25 cellular contexts compared by ENCODE assay signal in the genomic region with DNA sequence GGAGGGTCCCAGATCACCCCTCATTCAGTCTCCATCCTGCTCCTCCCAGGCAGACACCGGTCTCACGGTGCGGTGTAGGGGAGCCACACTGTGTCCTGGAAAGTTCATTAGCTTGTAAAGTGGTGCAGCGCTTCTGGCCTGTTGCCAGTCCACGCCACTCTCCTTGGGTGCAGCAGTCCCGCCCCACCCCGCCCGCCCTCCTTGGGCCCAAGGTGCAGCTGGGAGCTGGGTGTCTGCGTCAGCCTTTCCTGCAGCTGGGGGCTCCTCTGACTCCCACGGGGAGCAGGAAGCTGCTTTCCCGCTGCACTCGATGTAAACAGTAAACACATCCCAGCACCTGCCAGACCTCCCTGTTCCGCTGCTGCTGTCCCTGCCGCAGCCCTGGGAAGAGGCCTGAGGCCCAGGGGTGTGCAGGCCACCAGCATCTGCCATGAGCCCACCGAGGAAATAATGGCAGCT. TPM values are rescaled to one million over a fixed set of nuclear protein-coding genes. Genes with fewer than 3 reads are reported as not detected.
DNase-seq lines count a peak whose midpoint lies in the region; ATAC-seq and TF ChIP-seq lines count a peak whose summit lies in the region.
"Had no signal": no experiment of that assay in that cellular context is flagged by ENCODE, and none has a peak within 500 bp of the region (broad histone marks: within the 10 kb centered on the region; RNA-seq: fewer than 3 reads in every experiment).

No MANE protein-coding gene starts in this region.

- H3K9me3 ChIP-seq in stomach: peaks cover 0 to 10% (median 4%) of the 10 kb centered on the region in 4 donors
- peaks cover 8 to 9% of the 10 kb centered on the region in 2 donors for H3K9me3 ChIP-seq in breast epithelium
- H3K9me3 ChIP-seq: body of pancreas, ovary had no signal

- H3K27me3 ChIP-seq in stomach (no peaks in the 10 kb centered on the region), breast epithelium (no peaks in the 10 kb centered on the region)
- H3K27me3 ChIP-seq: body of pancreas, ovary, sigmoid colon had no signal

- peaks cover 0 to 5% (median 0%) of the 10 kb centered on the region in 4 donors for H3K4me1 ChIP-seq in stomach
- H3K4me1 ChIP-seq in breast epithelium: no peaks in the 10 kb centered on the region
- H3K4me1 ChIP-seq: body of pancreas, sigmoid colon had no signal

- no peak for ATAC-seq in HG03280 (IDR thresholded peaks at IDR 0.05; ENCODE audit: unreplicated experiment)
- ATAC-seq: activated CD8-positive, alpha-beta T cell treated with anti-CD3 and anti-CD28 coated beads for 36 hours; activated T-cell treated with anti-CD3 and anti-CD28 coated beads, Interleukin-2, amount 50 U/mL, for 72 hours; body of pancreas; WTC11 had no signal

- TF ChIP-seq POLR2A in stomach (IDR thresholded peaks at IDR 0.05) (no peak), breast epithelium (IDR thresholded peaks at IDR 0.05) (no peak), erythroblast (IDR thresholded peaks at IDR 0.05; ENCODE audit: low read length) (no peak)

- TF ChIP-seq EP300 in stomach (IDR thresholded peaks at IDR 0.05): no peak

- no peak overlapping the region for H3K4me3 ChIP-seq in coronary artery
- H3K4me3 ChIP-seq in stomach: no peak overlapping the region
- no peak overlapping the region for H3K4me3 ChIP-seq in breast epithelium
- H3K4me3 ChIP-seq: body of pancreas, ovary, sigmoid colon had no signal

- peak; percentile 38 for DNase-seq in activated effector memory CD4-positive, alpha-beta T cell treated with anti-CD3 and anti-CD28 coated beads, Interleukin-2, amount 50 U/mL, for 16 hours
- no peak for DNase-seq in activated effector memory CD4-positive, alpha-beta T cell treated with Interleukin-2 at 50 U/mL for 16 hours
- DNase-seq in NCI-H2107 (lab: John Stamatoyannopoulos, UW) (peak; percentile 17), coronary artery (ENCODE audit: low spot score) (peak; percentile 66), stomach (peak; percentile 38), breast epithelium (ENCODE audit: low spot score in 2 of 2) (no peak), erythroblast (lab: John Stamatoyannopoulos, UW) (no peak)
- DNase-seq: ACHN; activated CD8-positive, alpha-beta T cell treated with anti-CD3 and anti-CD28 coated beads for 36 hours; activated naive CD8-positive, alpha-beta T cell treated with anti-CD3 and anti-CD28 coated beads, Interleukin-2, amount 10 ng/mL, durations not matched to agents 7 days and 5 days; activated T-cell treated with anti-CD3 and anti-CD28 coated beads, Interleukin-2, amount 50 U/mL, for 72 hours; NCI-H2029; ovary; SIG-M5; sigmoid colon had no signal

- 26 to 42% (median 36%) methylated on average over 11 to 15 of the region's 15 CpGs for WGBS in stomach, 5 donors

- H3K36me3 ChIP-seq in stomach (no peaks in the 10 kb centered on the region), breast epithelium (no peaks in the 10 kb centered on the region)
- H3K36me3 ChIP-seq: ovary, sigmoid colon had no signal

- TF ChIP-seq CTCF in coronary artery (IDR thresholded peaks at IDR 0.05) (no peak), stomach (IDR thresholded peaks at IDR 0.05) (no peak), breast epithelium (IDR thresholded peaks at IDR 0.05) (no peak)

- intact Hi-C loops in stomach (cut with DNase I; ENCODE audit: low total_unique reads): no loop called here
- intact Hi-C loops in breast epithelium (cut with DNase I; ENCODE audit: low total_unique reads): no loop called here

- H3K27ac ChIP-seq in coronary artery: no peak overlapping the region
- H3K27ac ChIP-seq in stomach: no peak overlapping the region
- H3K27ac ChIP-seq in breast epithelium: no peak overlapping the region
- H3K27ac ChIP-seq: body of pancreas, ovary, sigmoid colon had no signal

RNA-seq across cellular contexts. Expression of a gene that starts 53.8 kb away (rescaled TPM):
- total RNA-seq in stomach (not detected), breast epithelium (not detected)
- polyA plus RNA-seq in stomach: not detected
- total RNA-seq: activated CD8-positive, alpha-beta T cell treated with anti-CD3 and anti-CD28 coated beads for 36 hours; activated naive CD8-positive, alpha-beta T cell treated with anti-CD3 and anti-CD28 coated beads, Interleukin-2, amount 10 ng/mL, durations not matched to agents 7 days and 5 days; activated T-cell treated with anti-CD3 and anti-CD28 coated beads, Interleukin-2, amount 50 U/mL, for 72 hours; body of pancreas; dermis microvascular lymphatic vessel endothelial cell; epithelial cell of proximal tubule; H1; liver; MCF 10A; ovary; sigmoid colon; T-helper 2 cell treated with Interferon-gamma antibody and Interleukin-4, amounts not matched to agents 100 ng/mL and 5 ng/mL, for 36 hours; urinary bladder; WTC11 had no signal
- polyA plus RNA-seq: H1, liver, ovary, sigmoid colon, urinary bladder had no signal

Comparison
In these comparisons a context has a peak if more than half of its experiments do, and no peak if none do; other contexts are left out.
1. DNase-seq: peak in activated effector memory CD4-positive, alpha-beta T cell treated with anti-CD3 and anti-CD28 coated beads, Interleukin-2, amount 50 U/mL, for 16 hours (single experiment), NCI-H2107 (single experiment), coronary artery (single experiment) and stomach (single experiment); none in activated effector memory CD4-positive, alpha-beta T cell treated with Interleukin-2 at 50 U/mL for 16 hours (single experiment), breast epithelium (0 of 2) and erythroblast (0 of 2).